In the genomic region with DNA sequence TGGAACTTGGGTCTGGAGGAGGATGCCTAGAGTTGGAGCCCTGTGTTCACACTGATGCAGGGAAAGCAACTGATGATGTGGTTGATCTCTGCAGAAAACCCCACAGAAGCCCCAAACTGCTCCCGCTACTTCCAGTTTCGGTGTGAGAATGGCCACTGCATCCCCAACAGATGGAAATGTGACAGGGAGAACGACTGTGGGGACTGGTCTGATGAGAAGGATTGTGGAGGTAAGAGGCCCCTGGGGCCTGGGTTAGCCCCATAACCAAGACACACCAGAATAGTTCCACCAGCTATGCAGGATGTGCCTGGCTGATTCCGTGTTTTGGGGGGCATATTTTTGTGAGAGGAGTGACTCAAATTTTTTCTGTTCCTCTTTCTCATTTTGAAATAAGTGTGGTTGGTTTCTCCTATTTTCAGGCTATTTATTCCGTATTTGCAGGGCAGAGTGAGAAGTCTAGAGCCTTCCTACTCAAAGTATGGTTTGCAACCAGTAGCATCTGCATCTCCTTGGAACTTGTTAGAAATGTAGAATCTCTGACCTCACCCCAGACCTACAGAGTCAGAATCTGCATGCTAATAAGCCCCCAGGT, we compare ENCODE assay signal across 1 cellular context.
TF ChIP-seq lines count a peak whose summit lies in the region.

No MANE protein-coding gene starts in this region.

TF ChIP-seq in GM12878, 131 proteins besides CTCF, POLR2A, EP300 and RAD21 (continued from another document and continues in another):
- TF ChIP-seq, protein P1, sequence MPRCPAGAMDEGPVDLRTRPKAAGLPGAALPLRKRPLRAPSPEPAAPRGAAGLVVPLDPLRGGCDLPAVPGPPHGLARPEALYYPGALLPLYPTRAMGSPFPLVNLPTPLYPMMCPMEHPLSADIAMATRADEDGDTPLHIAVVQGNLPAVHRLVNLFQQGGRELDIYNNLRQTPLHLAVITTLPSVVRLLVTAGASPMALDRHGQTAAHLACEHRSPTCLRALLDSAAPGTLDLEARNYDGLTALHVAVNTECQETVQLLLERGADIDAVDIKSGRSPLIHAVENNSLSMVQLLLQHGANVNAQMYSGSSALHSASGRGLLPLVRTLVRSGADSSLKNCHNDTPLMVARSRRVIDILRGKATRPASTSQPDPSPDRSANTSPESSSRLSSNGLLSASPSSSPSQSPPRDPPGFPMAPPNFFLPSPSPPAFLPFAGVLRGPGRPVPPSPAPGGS (IDR thresholded peaks at IDR 0.05; ENCODE audit: borderline replicate concordance, insufficient read depth, low read depth, low read length, poor library complexity, severe bottlenecking): peak; percentile 99
- TF ChIP-seq, protein P2, sequence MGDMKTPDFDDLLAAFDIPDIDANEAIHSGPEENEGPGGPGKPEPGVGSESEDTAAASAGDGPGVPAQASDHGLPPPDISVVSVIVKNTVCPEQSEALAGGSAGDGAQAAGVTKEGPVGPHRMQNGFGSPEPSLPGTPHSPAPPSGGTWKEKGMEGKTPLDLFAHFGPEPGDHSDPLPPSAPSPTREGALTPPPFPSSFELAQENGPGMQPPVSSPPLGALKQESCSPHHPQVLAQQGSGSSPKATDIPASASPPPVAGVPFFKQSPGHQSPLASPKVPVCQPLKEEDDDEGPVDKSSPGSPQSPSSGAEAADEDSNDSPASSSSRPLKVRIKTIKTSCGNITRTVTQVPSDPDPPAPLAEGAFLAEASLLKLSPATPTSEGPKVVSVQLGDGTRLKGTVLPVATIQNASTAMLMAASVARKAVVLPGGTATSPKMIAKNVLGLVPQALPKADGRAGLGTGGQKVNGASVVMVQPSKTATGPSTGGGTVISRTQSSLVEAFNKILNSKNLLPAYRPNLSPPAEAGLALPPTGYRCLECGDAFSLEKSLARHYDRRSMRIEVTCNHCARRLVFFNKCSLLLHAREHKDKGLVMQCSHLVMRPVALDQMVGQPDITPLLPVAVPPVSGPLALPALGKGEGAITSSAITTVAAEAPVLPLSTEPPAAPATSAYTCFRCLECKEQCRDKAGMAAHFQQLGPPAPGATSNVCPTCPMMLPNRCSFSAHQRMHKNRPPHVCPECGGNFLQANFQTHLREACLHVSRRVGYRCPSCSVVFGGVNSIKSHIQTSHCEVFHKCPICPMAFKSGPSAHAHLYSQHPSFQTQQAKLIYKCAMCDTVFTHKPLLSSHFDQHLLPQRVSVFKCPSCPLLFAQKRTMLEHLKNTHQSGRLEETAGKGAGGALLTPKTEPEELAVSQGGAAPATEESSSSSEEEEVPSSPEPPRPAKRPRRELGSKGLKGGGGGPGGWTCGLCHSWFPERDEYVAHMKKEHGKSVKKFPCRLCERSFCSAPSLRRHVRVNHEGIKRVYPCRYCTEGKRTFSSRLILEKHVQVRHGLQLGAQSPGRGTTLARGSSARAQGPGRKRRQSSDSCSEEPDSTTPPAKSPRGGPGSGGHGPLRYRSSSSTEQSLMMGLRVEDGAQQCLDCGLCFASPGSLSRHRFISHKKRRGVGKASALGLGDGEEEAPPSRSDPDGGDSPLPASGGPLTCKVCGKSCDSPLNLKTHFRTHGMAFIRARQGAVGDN (IDR thresholded peaks at IDR 0.05): peak; percentile 58; the same call in 1 of the 2 replicates
- TF ChIP-seq TCF12 (IDR thresholded peaks at IDR 0.05; ENCODE audit: low read depth, low read length) (peak; percentile 92), IRF4 (IDR thresholded peaks at IDR 0.05; ENCODE audit: low read depth, low read length) (peak; percentile 53), SIN3A (IDR thresholded peaks at IDR 0.05; ENCODE audit: low read depth, low read length) (no peak), SMAD1 (IDR thresholded peaks at IDR 0.05; ENCODE audit: low read depth, partially characterized antibody) (peak; percentile 60), BHLHE40 (IDR thresholded peaks at IDR 0.05; ENCODE audit: borderline replicate concordance in 1 of 2, low read depth in 2 of 2, low read length in 1 of 2) (peak; percentile 68 to 76; a peak in 3 of 4 replicates), ETV6 (conservative IDR thresholded peaks at IDR 0.05 in 1 of 2, IDR thresholded peaks at IDR 0.05 in 1 of 2; ENCODE audit: borderline replicate concordance in 1 of 2, low read depth in 1 of 2) (peak in 1 of 2 experiments; percentile 91; a peak in 2 of 4 replicates), SMC3 (IDR thresholded peaks at IDR 0.05; ENCODE audit: borderline replicate concordance, low read length) (no peak), CREM (IDR thresholded peaks at IDR 0.05; ENCODE audit: low read depth) (peak; percentile 86), RUNX3 (IDR thresholded peaks at IDR 0.05; ENCODE audit: low read length) (peak; percentile 90; the same call in 1 of the 2 replicates), CEBPB (IDR thresholded peaks at IDR 0.05; ENCODE audit: borderline replicate concordance in 1 of 2, low read depth in 2 of 2, low read length in 2 of 2) (peak in 1 of 2 experiments; percentile 92; a peak in 2 of 4 replicates), BMI1 (IDR thresholded peaks at IDR 0.05; ENCODE audit: borderline replicate concordance) (peak; percentile 84), KLF5 (IDR thresholded peaks at IDR 0.05; ENCODE audit: partially characterized antibody) (peak; percentile 73), CBFB (IDR thresholded peaks at IDR 0.05; ENCODE audit: low read depth) (peak; percentile 69; the same call in 1 of the 2 replicates), CBX3 (IDR thresholded peaks at IDR 0.05; ENCODE audit: borderline replicate concordance, low read depth) (no peak), JUNB (IDR thresholded peaks at IDR 0.05) (peak; percentile 95), RBBP5 (conservative IDR thresholded peaks at IDR 0.05) (no peak), JUND (IDR thresholded peaks at IDR 0.05; ENCODE audit: low read depth, low read length) (peak; percentile 71; the same call in 1 of the 2 replicates), YY1 (IDR thresholded peaks at IDR 0.05; ENCODE audit: low read depth, low read length) (peak; percentile 70; the same call in 1 of the 2 replicates), MTA2 (IDR thresholded peaks at IDR 0.05; ENCODE audit: low read depth) (peak; percentile 94), EED (IDR thresholded peaks at IDR 0.05; ENCODE audit: low read depth) (peak; percentile 99), GATAD2B (conservative IDR thresholded peaks at IDR 0.05; ENCODE audit: low read depth) (peak; percentile 98), MEF2A (IDR thresholded peaks at IDR 0.05; ENCODE audit: insufficient read depth, low read depth, low read length) (peak; percentile 96), POU2F2 (IDR thresholded peaks at IDR 0.05; ENCODE audit: borderline replicate concordance, low read depth, low read length) (peak; percentile 89), TBL1XR1 (IDR thresholded peaks at IDR 0.05; ENCODE audit: low read depth, low read length) (peak; percentile 94), CHD2 (IDR thresholded peaks at IDR 0.05; ENCODE audit: borderline replicate concordance, low read depth, low read length) (peak; percentile 49; the same call in 1 of the 2 replicates), PAX8 (IDR thresholded peaks at IDR 0.05) (no peak)
- TF ChIP-seq, protein P3, sequence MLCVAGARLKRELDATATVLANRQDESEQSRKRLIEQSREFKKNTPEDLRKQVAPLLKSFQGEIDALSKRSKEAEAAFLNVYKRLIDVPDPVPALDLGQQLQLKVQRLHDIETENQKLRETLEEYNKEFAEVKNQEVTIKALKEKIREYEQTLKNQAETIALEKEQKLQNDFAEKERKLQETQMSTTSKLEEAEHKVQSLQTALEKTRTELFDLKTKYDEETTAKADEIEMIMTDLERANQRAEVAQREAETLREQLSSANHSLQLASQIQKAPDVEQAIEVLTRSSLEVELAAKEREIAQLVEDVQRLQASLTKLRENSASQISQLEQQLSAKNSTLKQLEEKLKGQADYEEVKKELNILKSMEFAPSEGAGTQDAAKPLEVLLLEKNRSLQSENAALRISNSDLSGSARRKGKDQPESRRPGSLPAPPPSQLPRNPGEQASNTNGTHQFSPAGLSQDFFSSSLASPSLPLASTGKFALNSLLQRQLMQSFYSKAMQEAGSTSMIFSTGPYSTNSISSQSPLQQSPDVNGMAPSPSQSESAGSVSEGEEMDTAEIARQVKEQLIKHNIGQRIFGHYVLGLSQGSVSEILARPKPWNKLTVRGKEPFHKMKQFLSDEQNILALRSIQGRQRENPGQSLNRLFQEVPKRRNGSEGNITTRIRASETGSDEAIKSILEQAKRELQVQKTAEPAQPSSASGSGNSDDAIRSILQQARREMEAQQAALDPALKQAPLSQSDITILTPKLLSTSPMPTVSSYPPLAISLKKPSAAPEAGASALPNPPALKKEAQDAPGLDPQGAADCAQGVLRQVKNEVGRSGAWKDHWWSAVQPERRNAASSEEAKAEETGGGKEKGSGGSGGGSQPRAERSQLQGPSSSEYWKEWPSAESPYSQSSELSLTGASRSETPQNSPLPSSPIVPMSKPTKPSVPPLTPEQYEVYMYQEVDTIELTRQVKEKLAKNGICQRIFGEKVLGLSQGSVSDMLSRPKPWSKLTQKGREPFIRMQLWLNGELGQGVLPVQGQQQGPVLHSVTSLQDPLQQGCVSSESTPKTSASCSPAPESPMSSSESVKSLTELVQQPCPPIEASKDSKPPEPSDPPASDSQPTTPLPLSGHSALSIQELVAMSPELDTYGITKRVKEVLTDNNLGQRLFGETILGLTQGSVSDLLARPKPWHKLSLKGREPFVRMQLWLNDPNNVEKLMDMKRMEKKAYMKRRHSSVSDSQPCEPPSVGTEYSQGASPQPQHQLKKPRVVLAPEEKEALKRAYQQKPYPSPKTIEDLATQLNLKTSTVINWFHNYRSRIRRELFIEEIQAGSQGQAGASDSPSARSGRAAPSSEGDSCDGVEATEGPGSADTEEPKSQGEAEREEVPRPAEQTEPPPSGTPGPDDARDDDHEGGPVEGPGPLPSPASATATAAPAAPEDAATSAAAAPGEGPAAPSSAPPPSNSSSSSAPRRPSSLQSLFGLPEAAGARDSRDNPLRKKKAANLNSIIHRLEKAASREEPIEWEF (IDR thresholded peaks at IDR 0.05; ENCODE audit: insufficient replicate concordance, low read depth, low read length): peak; percentile 82
- TF ChIP-seq, protein P4, sequence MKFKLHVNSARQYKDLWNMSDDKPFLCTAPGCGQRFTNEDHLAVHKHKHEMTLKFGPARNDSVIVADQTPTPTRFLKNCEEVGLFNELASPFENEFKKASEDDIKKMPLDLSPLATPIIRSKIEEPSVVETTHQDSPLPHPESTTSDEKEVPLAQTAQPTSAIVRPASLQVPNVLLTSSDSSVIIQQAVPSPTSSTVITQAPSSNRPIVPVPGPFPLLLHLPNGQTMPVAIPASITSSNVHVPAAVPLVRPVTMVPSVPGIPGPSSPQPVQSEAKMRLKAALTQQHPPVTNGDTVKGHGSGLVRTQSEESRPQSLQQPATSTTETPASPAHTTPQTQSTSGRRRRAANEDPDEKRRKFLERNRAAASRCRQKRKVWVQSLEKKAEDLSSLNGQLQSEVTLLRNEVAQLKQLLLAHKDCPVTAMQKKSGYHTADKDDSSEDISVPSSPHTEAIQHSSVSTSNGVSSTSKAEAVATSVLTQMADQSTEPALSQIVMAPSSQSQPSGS (IDR thresholded peaks at IDR 0.05; ENCODE audit: low read length): peak; percentile 99
- TF ChIP-seq, protein P5, sequence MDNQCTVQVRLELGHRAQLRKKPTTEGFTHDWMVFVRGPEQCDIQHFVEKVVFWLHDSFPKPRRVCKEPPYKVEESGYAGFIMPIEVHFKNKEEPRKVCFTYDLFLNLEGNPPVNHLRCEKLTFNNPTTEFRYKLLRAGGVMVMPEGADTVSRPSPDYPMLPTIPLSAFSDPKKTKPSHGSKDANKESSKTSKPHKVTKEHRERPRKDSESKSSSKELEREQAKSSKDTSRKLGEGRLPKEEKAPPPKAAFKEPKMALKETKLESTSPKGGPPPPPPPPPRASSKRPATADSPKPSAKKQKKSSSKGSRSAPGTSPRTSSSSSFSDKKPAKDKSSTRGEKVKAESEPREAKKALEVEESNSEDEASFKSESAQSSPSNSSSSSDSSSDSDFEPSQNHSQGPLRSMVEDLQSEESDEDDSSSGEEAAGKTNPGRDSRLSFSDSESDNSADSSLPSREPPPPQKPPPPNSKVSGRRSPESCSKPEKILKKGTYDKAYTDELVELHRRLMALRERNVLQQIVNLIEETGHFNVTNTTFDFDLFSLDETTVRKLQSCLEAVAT (IDR thresholded peaks at IDR 0.05): peak; percentile 75; the same call in 1 of the 2 replicates
- TF ChIP-seq, protein P6, sequence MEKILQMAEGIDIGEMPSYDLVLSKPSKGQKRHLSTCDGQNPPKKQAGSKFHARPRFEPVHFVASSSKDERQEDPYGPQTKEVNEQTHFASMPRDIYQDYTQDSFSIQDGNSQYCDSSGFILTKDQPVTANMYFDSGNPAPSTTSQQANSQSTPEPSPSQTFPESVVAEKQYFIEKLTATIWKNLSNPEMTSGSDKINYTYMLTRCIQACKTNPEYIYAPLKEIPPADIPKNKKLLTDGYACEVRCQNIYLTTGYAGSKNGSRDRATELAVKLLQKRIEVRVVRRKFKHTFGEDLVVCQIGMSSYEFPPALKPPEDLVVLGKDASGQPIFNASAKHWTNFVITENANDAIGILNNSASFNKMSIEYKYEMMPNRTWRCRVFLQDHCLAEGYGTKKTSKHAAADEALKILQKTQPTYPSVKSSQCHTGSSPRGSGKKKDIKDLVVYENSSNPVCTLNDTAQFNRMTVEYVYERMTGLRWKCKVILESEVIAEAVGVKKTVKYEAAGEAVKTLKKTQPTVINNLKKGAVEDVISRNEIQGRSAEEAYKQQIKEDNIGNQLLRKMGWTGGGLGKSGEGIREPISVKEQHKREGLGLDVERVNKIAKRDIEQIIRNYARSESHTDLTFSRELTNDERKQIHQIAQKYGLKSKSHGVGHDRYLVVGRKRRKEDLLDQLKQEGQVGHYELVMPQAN (conservative IDR thresholded peaks at IDR 0.05): 0 out of 2 replicates have a peak, but pooled peaks have one; percentile 24
- TF ChIP-seq, protein P7, sequence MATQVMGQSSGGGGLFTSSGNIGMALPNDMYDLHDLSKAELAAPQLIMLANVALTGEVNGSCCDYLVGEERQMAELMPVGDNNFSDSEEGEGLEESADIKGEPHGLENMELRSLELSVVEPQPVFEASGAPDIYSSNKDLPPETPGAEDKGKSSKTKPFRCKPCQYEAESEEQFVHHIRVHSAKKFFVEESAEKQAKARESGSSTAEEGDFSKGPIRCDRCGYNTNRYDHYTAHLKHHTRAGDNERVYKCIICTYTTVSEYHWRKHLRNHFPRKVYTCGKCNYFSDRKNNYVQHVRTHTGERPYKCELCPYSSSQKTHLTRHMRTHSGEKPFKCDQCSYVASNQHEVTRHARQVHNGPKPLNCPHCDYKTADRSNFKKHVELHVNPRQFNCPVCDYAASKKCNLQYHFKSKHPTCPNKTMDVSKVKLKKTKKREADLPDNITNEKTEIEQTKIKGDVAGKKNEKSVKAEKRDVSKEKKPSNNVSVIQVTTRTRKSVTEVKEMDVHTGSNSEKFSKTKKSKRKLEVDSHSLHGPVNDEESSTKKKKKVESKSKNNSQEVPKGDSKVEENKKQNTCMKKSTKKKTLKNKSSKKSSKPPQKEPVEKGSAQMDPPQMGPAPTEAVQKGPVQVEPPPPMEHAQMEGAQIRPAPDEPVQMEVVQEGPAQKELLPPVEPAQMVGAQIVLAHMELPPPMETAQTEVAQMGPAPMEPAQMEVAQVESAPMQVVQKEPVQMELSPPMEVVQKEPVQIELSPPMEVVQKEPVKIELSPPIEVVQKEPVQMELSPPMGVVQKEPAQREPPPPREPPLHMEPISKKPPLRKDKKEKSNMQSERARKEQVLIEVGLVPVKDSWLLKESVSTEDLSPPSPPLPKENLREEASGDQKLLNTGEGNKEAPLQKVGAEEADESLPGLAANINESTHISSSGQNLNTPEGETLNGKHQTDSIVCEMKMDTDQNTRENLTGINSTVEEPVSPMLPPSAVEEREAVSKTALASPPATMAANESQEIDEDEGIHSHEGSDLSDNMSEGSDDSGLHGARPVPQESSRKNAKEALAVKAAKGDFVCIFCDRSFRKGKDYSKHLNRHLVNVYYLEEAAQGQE (IDR thresholded peaks at IDR 0.05; ENCODE audit: low read depth, low read length): no peak
